ENCODE assay signal across 23 cellular contexts in genomic region chr9:76342862-76343261, GRCh38.
"Had no signal": no experiment of that assay in that cellular context is flagged by ENCODE, and none has a peak within 500 bp of the region (broad histone marks: within the 10 kb centered on the region; RNA-seq: fewer than 3 reads in every experiment).

No MANE protein-coding gene starts in this region.

- ATAC-seq: left lobe of liver; natural killer cell treated with Interleukin-12 subunit alpha and Interleukin-12 subunit beta and Interleukin-15 and Interleukin-18, amount 100 ng/mL, for 72 hours; sciatic nerve; stimulated activated effector memory CD8-positive, alpha-beta T cell treated with anti-CD3 and anti-CD28 coated beads, Interleukin-12 subunit alpha, Interleukin-12 subunit beta, amount 100 ng/mL, for 72 hours; stimulated activated naive CD8-positive, alpha-beta T cell treated with anti-CD3 and anti-CD28 coated beads, Interleukin-15, Interleukin-2, amounts not matched to agents 100 U/mL and 50 U/mL, for 24 hours; upper lobe of right lung had no signal

- H3K27ac ChIP-seq: coronary artery, esophagus squamous epithelium, neutrophil, parathyroid adenoma, right atrium auricular region, testis, tibial artery, upper lobe of right lung, uterus had no signal

- H3K9me3 ChIP-seq: esophagus squamous epithelium, neutrophil, right atrium auricular region, testis, upper lobe of right lung, uterus had no signal

- H3K4me1 ChIP-seq: esophagus squamous epithelium, parathyroid adenoma, right atrium auricular region, testis, tibial artery, upper lobe of right lung, uterus had no signal

- H3K36me3 ChIP-seq: esophagus squamous epithelium, neutrophil, right atrium auricular region, tibial artery, upper lobe of right lung, uterus had no signal

- DNase-seq: dermis blood vessel endothelial cell; effector memory CD4-positive, alpha-beta T cell; erythroblast; esophagus squamous epithelium; head of caudate nucleus; naive B cell; stimulated activated CD4-positive, alpha-beta T cell treated with anti-CD3 and anti-CD28 coated beads, Interleukin-2, amount 100 ng/mL, for 24 hours; stimulated activated CD4-positive, alpha-beta T cell treated with anti-CD3 and anti-CD28 coated beads, Interleukin-4, amount 100 ng/mL, for 24 hours; stimulated activated naive CD8-positive, alpha-beta T cell treated with anti-CD3 and anti-CD28 coated beads, Interleukin-15, Interleukin-2, amounts not matched to agents 100 U/mL and 50 U/mL, for 24 hours; substantia nigra; testis; tibial artery; upper lobe of right lung; uterus had no signal

- H3K4me3 ChIP-seq: coronary artery, esophagus squamous epithelium, lung, right atrium auricular region, testis, tibial artery, upper lobe of right lung, uterus had no signal

- H3K27me3 ChIP-seq: esophagus squamous epithelium, neutrophil, right atrium auricular region, testis, tibial artery, upper lobe of right lung, uterus had no signal
